In genomic region chr13:99431927-99432636, GRCh38 we compare ENCODE assay signal across 9 cellular contexts.
DNase-seq lines count a peak whose midpoint lies in the region; ATAC-seq, FAIRE-seq and TF ChIP-seq lines count a peak whose summit lies in the region.
"Had no signal": no experiment of that assay in that cellular context is flagged by ENCODE, and none has a peak within 500 bp of the region (broad histone marks: within the 10 kb centered on the region; RNA-seq: fewer than 3 reads in every experiment).

No MANE protein-coding gene starts in this region.

- H3K4me2 ChIP-seq in K562 (ENCODE audit: insufficient read depth, low read length) (no peak overlapping the region), smooth muscle cell (peak overlapping the region; percentile 80)

- H3K36me3 Mint-ChIP-seq in progenitor cell of endocrine pancreas (ENCODE audit: insufficient read depth): no peaks in the 10 kb centered on the region
- H3K36me3 Mint-ChIP-seq: brain had no signal

- H3K9me3 ChIP-seq in K562 (replicated peaks; ENCODE audit: control insufficient read depth, insufficient read depth, low read depth, low read length) (no peaks in the 10 kb centered on the region; the same call in 1 of the 2 replicates), smooth muscle cell (replicated peaks; ENCODE audit: low read depth) (no peaks in the 10 kb centered on the region), uterus (no peaks in the 10 kb centered on the region)

- peak; percentile 29 for DNase-seq in AG10803 (ENCODE audit: low read depth)
- no peak for DNase-seq in K562 (ENCODE audit: extremely low read depth in 1 of 4, low spot score in 3 of 4)
- DNase-seq in smooth muscle cell (lab: John Stamatoyannopoulos, UW; ENCODE audit: unreplicated experiment): no peak
- DNase-seq in uterus: no peak
- DNase-seq in NCI-H748 treated with DMSO at 0.1 percent for 48 hours (lab: John Stamatoyannopoulos, UW): no peak
- no peak for DNase-seq in progenitor cell of endocrine pancreas (ENCODE audit: low spot score, unreplicated experiment)

- H3K4me1 Mint-ChIP-seq in progenitor cell of endocrine pancreas (ENCODE audit: low read depth): peaks cover 4% of the 10 kb centered on the region

- peaks cover 17% of the 10 kb centered on the region for H3K27me3 Mint-ChIP-seq in progenitor cell of endocrine pancreas

- H3K9ac ChIP-seq in K562 (ENCODE audit: insufficient read depth in 1 of 2, low read depth in 2 of 2, low read length in 2 of 2) (no peak overlapping the region; a peak in 1 of 4 replicates), smooth muscle cell (ENCODE audit: low read depth) (no peak overlapping the region)

- no peaks in the 10 kb centered on the region for H3K27me3 ChIP-seq in K562 (ENCODE audit: control insufficient read depth in 2 of 2, insufficient read depth in 2 of 2, low read length in 2 of 2)
- no peaks in the 10 kb centered on the region for H3K27me3 ChIP-seq in smooth muscle cell (ENCODE audit: low read depth)
- no peaks in the 10 kb centered on the region for H3K27me3 ChIP-seq in uterus

- TF ChIP-seq EP300 in K562 (IDR thresholded peaks at IDR 0.05; ENCODE audit: low read length): no peak

- POLR2A ChIA-PET in K562 (lab: Yijun Ruan, JAX): no interaction called here

- intact Hi-C loops in K562 (cut with micrococcal nuclease): no loop called here
- intact Hi-C loops in uterus (cut with DNase I; ENCODE audit: low total_unique reads): loop anchor here (5.0 to 10.0 kb wide), 2 partner anchors 167 to 255 kb away; no protein-coding TSS in a partner anchor

- TF ChIP-seq POLR2A in K562 (conservative IDR thresholded peaks at IDR 0.05) (no peak), uterus (IDR thresholded peaks at IDR 0.05) (no peak)

- TF ChIP-seq RAD21 in K562 (CRISPR knock-in tag; conservative IDR thresholded peaks at IDR 0.05 in 1 of 2, IDR thresholded peaks at IDR 0.05 in 1 of 2): no peak

- BruUV-seq in K562 (replicated peaks; lab: Mats Ljungman, UMichigan): no TSS peak

- H3K27ac Mint-ChIP-seq in progenitor cell of endocrine pancreas: no peak overlapping the region

- H3K4me3 ChIP-seq in AG10803 (ENCODE audit: low read length) (peak overlapping the region; percentile 43), K562 (no peak overlapping the region), smooth muscle cell (no peak overlapping the region), uterus (no peak overlapping the region)

- H2AFZ ChIP-seq in K562 (ENCODE audit: low read depth, low read length) (peak overlapping the region; percentile 33; the same call in 1 of the 2 replicates), smooth muscle cell (ENCODE audit: low read depth) (peak overlapping the region; percentile 71)

- no peak overlapping the region for H3K4me3 Mint-ChIP-seq in progenitor cell of endocrine pancreas (ENCODE audit: low read depth)

- peaks cover 5% of the 10 kb centered on the region for H3F3A ChIP-seq in smooth muscle cell (ENCODE audit: low read depth)

- 73% methylated on average over 10 of the region's 18 CpGs for WGBS in K562 (ENCODE audit: insufficient coverage, low coverage, missing lambda C conversion rate)
- 85% methylated on average over 18 of the region's 18 CpGs for WGBS in smooth muscle cell (ENCODE audit: low lambda C conversion rate)

- in situ Hi-C loops in K562 (cut with MboI): loop anchor here (10.0 to 25.0 kb wide), 2 partner anchors 257 to 805 kb away; no protein-coding TSS in a partner anchor

- H3K79me2 ChIP-seq in K562 (ENCODE audit: control insufficient read depth, insufficient read depth, low read length) (no peaks in the 10 kb centered on the region), smooth muscle cell (ENCODE audit: low read depth) (no peaks in the 10 kb centered on the region)

- CTCF ChIA-PET in K562 (lab: Yijun Ruan, JAX; ENCODE audit: low intra/inter-chr PET ratio): no interaction called here

- H3K9me1 ChIP-seq in K562 (ENCODE audit: control insufficient read depth, insufficient read depth, low read length): no peaks in the 10 kb centered on the region

- peaks cover 5% of the 10 kb centered on the region for H3K9me3 Mint-ChIP-seq in progenitor cell of endocrine pancreas (ENCODE audit: low read depth)

- ATAC-seq in GM19397 (IDR thresholded peaks at IDR 0.05; ENCODE audit: unreplicated experiment) (peak; percentile 32), HG03442 (IDR thresholded peaks at IDR 0.05; ENCODE audit: unreplicated experiment) (peak; percentile 18), K562 (no peak)

- no peaks in the 10 kb centered on the region for H4K20me1 ChIP-seq in K562 (replicated peaks; ENCODE audit: control insufficient read depth, insufficient read depth, low read length)
- H4K20me1 ChIP-seq in smooth muscle cell (ENCODE audit: low read depth): no peaks in the 10 kb centered on the region

- TF ChIP-seq CTCF in AG10803 (conservative IDR thresholded peaks at IDR 0.05; ENCODE audit: low read length) (no peak), K562 (IDR thresholded peaks at IDR 0.05 in 2 of 3, conservative IDR thresholded peaks at IDR 0.05 in 1 of 3; ENCODE audit: insufficient read depth in 2 of 3, low read depth in 1 of 3, low read length in 3 of 3) (no peak), smooth muscle cell (IDR thresholded peaks at IDR 0.05; ENCODE audit: borderline replicate concordance, insufficient read depth, poor library complexity, severe bottlenecking) (no peak), uterus (IDR thresholded peaks at IDR 0.05) (no peak), progenitor cell of endocrine pancreas (IDR thresholded peaks at IDR 0.05; ENCODE audit: unreplicated experiment) (no peak)

- H3K36me3 ChIP-seq in K562 (ENCODE audit: control insufficient read depth, insufficient read depth, low read length) (no peaks in the 10 kb centered on the region), smooth muscle cell (ENCODE audit: low read depth) (no peaks in the 10 kb centered on the region), uterus (no peaks in the 10 kb centered on the region)

- H3K4me1 ChIP-seq in K562 (replicated peaks in 1 of 2; ENCODE audit: control insufficient read depth in 2 of 2, insufficient read depth in 2 of 2, low read length in 2 of 2) (peaks cover 24 to 25% of the 10 kb centered on the region in 2 experiments; a peak in 4 of 5 replicates), smooth muscle cell (ENCODE audit: low read depth) (no peaks in the 10 kb centered on the region), uterus (no peaks in the 10 kb centered on the region)

- H3K27ac ChIP-seq in K562 (ENCODE audit: extremely low read depth, low read depth, low read length) (no peak overlapping the region), smooth muscle cell (ENCODE audit: low read depth) (peak overlapping the region; percentile 74), uterus (no peak overlapping the region)

- FAIRE-seq in K562 (lab: Jason Lieb, UNC): no peak

TF ChIP-seq in K562, 482 proteins besides CTCF, POLR2A, EP300 and RAD21 (continues in another document):
- no peak for TF ChIP-seq NFE2 (IDR thresholded peaks at IDR 0.05; ENCODE audit: low read depth)
- TF ChIP-seq, protein P1, sequence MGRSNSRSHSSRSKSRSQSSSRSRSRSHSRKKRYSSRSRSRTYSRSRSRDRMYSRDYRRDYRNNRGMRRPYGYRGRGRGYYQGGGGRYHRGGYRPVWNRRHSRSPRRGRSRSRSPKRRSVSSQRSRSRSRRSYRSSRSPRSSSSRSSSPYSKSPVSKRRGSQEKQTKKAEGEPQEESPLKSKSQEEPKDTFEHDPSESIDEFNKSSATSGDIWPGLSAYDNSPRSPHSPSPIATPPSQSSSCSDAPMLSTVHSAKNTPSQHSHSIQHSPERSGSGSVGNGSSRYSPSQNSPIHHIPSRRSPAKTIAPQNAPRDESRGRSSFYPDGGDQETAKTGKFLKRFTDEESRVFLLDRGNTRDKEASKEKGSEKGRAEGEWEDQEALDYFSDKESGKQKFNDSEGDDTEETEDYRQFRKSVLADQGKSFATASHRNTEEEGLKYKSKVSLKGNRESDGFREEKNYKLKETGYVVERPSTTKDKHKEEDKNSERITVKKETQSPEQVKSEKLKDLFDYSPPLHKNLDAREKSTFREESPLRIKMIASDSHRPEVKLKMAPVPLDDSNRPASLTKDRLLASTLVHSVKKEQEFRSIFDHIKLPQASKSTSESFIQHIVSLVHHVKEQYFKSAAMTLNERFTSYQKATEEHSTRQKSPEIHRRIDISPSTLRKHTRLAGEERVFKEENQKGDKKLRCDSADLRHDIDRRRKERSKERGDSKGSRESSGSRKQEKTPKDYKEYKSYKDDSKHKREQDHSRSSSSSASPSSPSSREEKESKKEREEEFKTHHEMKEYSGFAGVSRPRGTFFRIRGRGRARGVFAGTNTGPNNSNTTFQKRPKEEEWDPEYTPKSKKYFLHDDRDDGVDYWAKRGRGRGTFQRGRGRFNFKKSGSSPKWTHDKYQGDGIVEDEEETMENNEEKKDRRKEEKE (IDR thresholded peaks at IDR 0.05; ENCODE audit: borderline replicate concordance in 1 of 2, control insufficient read depth in 1 of 2, low read depth in 2 of 2, low read length in 1 of 2): no peak
- TF ChIP-seq HEY1 (CRISPR knock-in tag; IDR thresholded peaks at IDR 0.05; ENCODE audit: borderline replicate concordance): no peak
- no peak for TF ChIP-seq ZNF449 (CRISPR knock-in tag; IDR thresholded peaks at IDR 0.05)
- TF ChIP-seq MIER1 (IDR thresholded peaks at IDR 0.05; ENCODE audit: low read depth): no peak
- TF ChIP-seq, protein P2, sequence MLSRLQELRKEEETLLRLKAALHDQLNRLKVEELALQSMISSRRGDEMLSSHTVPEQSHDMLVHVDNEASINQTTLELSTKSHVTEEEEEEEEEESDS (CRISPR knock-in tag; IDR thresholded peaks at IDR 0.05): no peak
- TF ChIP-seq NR2F6 (CRISPR knock-in tag; IDR thresholded peaks at IDR 0.05): no peak
- TF ChIP-seq PHB2 (IDR thresholded peaks at IDR 0.05; ENCODE audit: low read depth): no peak
